Comparison of ENCODE assay signal across 9 cellular contexts in the genomic region with DNA sequence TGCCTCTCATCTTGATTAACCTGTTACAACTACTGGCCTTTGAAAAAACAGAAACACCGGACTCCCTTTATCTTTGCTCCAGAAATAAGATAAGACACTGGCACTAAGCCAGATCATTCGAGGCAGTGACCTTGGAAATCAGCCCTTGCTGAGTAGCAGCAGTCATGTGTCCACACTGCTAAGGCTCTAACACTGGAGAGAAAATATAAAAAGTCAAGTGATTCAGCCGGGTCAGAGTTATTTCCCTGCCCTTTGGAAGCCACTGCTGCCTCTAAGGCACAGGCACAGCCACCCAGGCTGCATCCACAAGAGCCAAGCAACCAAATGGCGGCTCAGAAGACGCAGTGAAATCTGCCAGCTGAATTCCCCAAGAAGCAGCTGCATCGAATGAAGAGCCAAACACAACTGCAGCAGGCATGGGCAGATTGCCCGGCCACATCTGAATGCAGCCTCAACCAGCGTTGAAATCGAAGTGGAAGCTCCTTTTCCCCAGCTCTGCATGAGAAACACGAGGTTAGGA. TPM values are rescaled to one million over a fixed set of nuclear protein-coding genes. Genes with fewer than 3 reads are reported as not detected.
DNase-seq lines count a peak whose midpoint lies in the region; ATAC-seq and TF ChIP-seq lines count a peak whose summit lies in the region.
"Had no signal": no experiment of that assay in that cellular context is flagged by ENCODE, and none has a peak within 500 bp of the region (broad histone marks: within the 10 kb centered on the region; RNA-seq: fewer than 3 reads in every experiment).

No MANE protein-coding gene starts in this region.

- intact Hi-C loops in gastrocnemius medialis (cut with DNase I; ENCODE audit: low total_unique reads), result loop anchor here (1.0 to 10.0 kb wide), 2 partner anchors 264 to 484 kb away; a partner anchor contains a TSS

- H3K4me3 Mint-ChIP-seq in GM23338, result no peak overlapping the region
- H3K4me3 Mint-ChIP-seq: activated naive CD4-positive, alpha-beta T cell treated with anti-CD3 and anti-CD28 coated beads, Interleukin-2, amount 50 U/mL, for 24 hours had no signal

- H3K4me2 ChIP-seq in GM23338, result no peak overlapping the region

- in situ Hi-C loops in gastrocnemius medialis (cut with MboI; ENCODE audit: low sequenced_read_pairs in 4 of 4), result no loop called here

- H3K9me3 ChIP-seq in cardiac muscle cell (ENCODE audit: low read depth), result no peaks in the 10 kb centered on the region
- H3K9me3 ChIP-seq in gastrocnemius medialis, result no peaks in the 10 kb centered on the region

- H3F3A ChIP-seq in GM23338 (replicated peaks; ENCODE audit: low read depth), result no peaks in the 10 kb centered on the region

- ATAC-seq in GM23338 (no peak), gastrocnemius medialis (peak; percentile 86 to 88), HG02623 (IDR thresholded peaks at IDR 0.05; ENCODE audit: unreplicated experiment) (no peak), HG02938 (IDR thresholded peaks at IDR 0.05; ENCODE audit: unreplicated experiment) (no peak)

- no peak overlapping the region for H3K4me3 ChIP-seq in GM23338
- H3K4me3 ChIP-seq in cardiac muscle cell, result no peak overlapping the region
- peak overlapping the region; percentile 2 to 35 (median 26) for H3K4me3 ChIP-seq in gastrocnemius medialis

- TF ChIP-seq CTCF in GM23338 (conservative IDR thresholded peaks at IDR 0.05; ENCODE audit: low read depth in 2 of 2) (no peak), cardiac muscle cell (IDR thresholded peaks at IDR 0.05; ENCODE audit: low read depth, low read length) (no peak), gastrocnemius medialis (IDR thresholded peaks at IDR 0.05 in 4 of 5, conservative IDR thresholded peaks at IDR 0.05 in 1 of 5) (no peak)

- peak overlapping the region; percentile 76; the same call in 1 of the 2 replicates for H3K27ac ChIP-seq in GM23338 (ENCODE audit: low read depth)
- H3K27ac ChIP-seq in cardiac muscle cell, result no peak overlapping the region
- H3K27ac ChIP-seq in gastrocnemius medialis, result peak overlapping the region; percentile 81 to 94 (median 90)

- no peak for DNase-seq in GM23338 (ENCODE audit: low spot score)
- peak; percentile 39 for DNase-seq in SHP77 treated with DMSO at 0.1 percent for 48 hours (lab: John Stamatoyannopoulos, UW)
- DNase-seq in cardiac muscle cell (ENCODE audit: low read depth in 1 of 2, low spot score in 1 of 2), result peak; percentile 55 to 88
- DNase-seq in gastrocnemius medialis, result peak; percentile 59 to 77
- no peak for DNase-seq in SK-N-DZ (ENCODE audit: low spot score)
- DNase-seq in NCI-H1048 (lab: John Stamatoyannopoulos, UW), result no peak

- TF ChIP-seq POLR2A in gastrocnemius medialis (IDR thresholded peaks at IDR 0.05), result no peak

- peaks cover 6% of the 10 kb centered on the region for H3K27me3 Mint-ChIP-seq in GM23338 (ENCODE audit: insufficient read depth, low read depth, poor library complexity)
- H3K27me3 Mint-ChIP-seq: activated naive CD4-positive, alpha-beta T cell treated with anti-CD3 and anti-CD28 coated beads, Interleukin-2, amount 50 U/mL, for 24 hours had no signal

- H3K4me1 ChIP-seq in GM23338 (ENCODE audit: insufficient read depth) (0 out of 2 replicates have a peak, but pooled peaks cover 8% of the 10 kb centered on the region), cardiac muscle cell (ENCODE audit: low read depth) (peaks cover 10% of the 10 kb centered on the region), gastrocnemius medialis (peaks cover 29 to 35% of the 10 kb centered on the region in 2 donors)

- no peaks in the 10 kb centered on the region for H4K20me1 ChIP-seq in GM23338 (replicated peaks; ENCODE audit: insufficient read depth)

- peaks cover 33% of the 10 kb centered on the region for H3K36me3 Mint-ChIP-seq in GM23338 (ENCODE audit: low read depth)

- H3K27ac Mint-ChIP-seq in GM23338, result peak overlapping the region; percentile 82
- H3K27ac Mint-ChIP-seq: activated naive CD4-positive, alpha-beta T cell treated with anti-CD3 and anti-CD28 coated beads, Interleukin-2, amount 50 U/mL, for 24 hours had no signal

- H2AFZ ChIP-seq in GM23338, result no peak overlapping the region

- no peaks in the 10 kb centered on the region; the same call in 1 of the 2 replicates for H3K79me2 ChIP-seq in GM23338 (replicated peaks; ENCODE audit: insufficient read depth)

- H3K4me1 Mint-ChIP-seq in GM23338, result peaks cover 26% of the 10 kb centered on the region
- H3K4me1 Mint-ChIP-seq: activated naive CD4-positive, alpha-beta T cell treated with anti-CD3 and anti-CD28 coated beads, Interleukin-2, amount 50 U/mL, for 24 hours had no signal

- H3K27me3 ChIP-seq in GM23338 (ENCODE audit: insufficient read depth) (no peaks in the 10 kb centered on the region), cardiac muscle cell (peaks cover 13% of the 10 kb centered on the region), gastrocnemius medialis (no peaks in the 10 kb centered on the region)

- H3K9me3 Mint-ChIP-seq in GM23338, result no peaks in the 10 kb centered on the region
- H3K9me3 Mint-ChIP-seq: activated naive CD4-positive, alpha-beta T cell treated with anti-CD3 and anti-CD28 coated beads, Interleukin-2, amount 50 U/mL, for 24 hours had no signal

- H3K36me3 ChIP-seq in GM23338 (ENCODE audit: insufficient read depth), result no peaks in the 10 kb centered on the region
- no peaks in the 10 kb centered on the region for H3K36me3 ChIP-seq in cardiac muscle cell
- no peaks in the 10 kb centered on the region for H3K36me3 ChIP-seq in gastrocnemius medialis

- no peaks in the 10 kb centered on the region for H3K9me2 ChIP-seq in GM23338 (ENCODE audit: insufficient read depth)

TF ChIP-seq in GM23338, 12 proteins besides CTCF, POLR2A, EP300 and RAD21 (continues in another document):
- TF ChIP-seq NANOG (IDR thresholded peaks at IDR 0.05; ENCODE audit: borderline replicate concordance) (no peak), POLR2AphosphoS5 (IDR thresholded peaks at IDR 0.05; ENCODE audit: low read depth) (no peak), STAT1 (IDR thresholded peaks at IDR 0.05; ENCODE audit: unreplicated experiment) (no peak)
- TF ChIP-seq, protein P1, sequence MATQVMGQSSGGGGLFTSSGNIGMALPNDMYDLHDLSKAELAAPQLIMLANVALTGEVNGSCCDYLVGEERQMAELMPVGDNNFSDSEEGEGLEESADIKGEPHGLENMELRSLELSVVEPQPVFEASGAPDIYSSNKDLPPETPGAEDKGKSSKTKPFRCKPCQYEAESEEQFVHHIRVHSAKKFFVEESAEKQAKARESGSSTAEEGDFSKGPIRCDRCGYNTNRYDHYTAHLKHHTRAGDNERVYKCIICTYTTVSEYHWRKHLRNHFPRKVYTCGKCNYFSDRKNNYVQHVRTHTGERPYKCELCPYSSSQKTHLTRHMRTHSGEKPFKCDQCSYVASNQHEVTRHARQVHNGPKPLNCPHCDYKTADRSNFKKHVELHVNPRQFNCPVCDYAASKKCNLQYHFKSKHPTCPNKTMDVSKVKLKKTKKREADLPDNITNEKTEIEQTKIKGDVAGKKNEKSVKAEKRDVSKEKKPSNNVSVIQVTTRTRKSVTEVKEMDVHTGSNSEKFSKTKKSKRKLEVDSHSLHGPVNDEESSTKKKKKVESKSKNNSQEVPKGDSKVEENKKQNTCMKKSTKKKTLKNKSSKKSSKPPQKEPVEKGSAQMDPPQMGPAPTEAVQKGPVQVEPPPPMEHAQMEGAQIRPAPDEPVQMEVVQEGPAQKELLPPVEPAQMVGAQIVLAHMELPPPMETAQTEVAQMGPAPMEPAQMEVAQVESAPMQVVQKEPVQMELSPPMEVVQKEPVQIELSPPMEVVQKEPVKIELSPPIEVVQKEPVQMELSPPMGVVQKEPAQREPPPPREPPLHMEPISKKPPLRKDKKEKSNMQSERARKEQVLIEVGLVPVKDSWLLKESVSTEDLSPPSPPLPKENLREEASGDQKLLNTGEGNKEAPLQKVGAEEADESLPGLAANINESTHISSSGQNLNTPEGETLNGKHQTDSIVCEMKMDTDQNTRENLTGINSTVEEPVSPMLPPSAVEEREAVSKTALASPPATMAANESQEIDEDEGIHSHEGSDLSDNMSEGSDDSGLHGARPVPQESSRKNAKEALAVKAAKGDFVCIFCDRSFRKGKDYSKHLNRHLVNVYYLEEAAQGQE (IDR thresholded peaks at IDR 0.05; ENCODE audit: unreplicated experiment), result no peak
- TF ChIP-seq, protein P2, sequence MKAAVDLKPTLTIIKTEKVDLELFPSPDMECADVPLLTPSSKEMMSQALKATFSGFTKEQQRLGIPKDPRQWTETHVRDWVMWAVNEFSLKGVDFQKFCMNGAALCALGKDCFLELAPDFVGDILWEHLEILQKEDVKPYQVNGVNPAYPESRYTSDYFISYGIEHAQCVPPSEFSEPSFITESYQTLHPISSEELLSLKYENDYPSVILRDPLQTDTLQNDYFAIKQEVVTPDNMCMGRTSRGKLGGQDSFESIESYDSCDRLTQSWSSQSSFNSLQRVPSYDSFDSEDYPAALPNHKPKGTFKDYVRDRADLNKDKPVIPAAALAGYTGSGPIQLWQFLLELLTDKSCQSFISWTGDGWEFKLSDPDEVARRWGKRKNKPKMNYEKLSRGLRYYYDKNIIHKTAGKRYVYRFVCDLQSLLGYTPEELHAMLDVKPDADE (IDR thresholded peaks at IDR 0.05), result no peak

RNA-seq across cellular contexts. Expression of a gene that starts 40.7 kb away (rescaled TPM):
- 10.2 and 12.5 TPM in 2 replicates for total RNA-seq in GM23338 (2014; rRNA removed; shearing (Covaris generic))
- polyA plus RNA-seq in GM23338 (2016; fragmentation: Nextera tagmentation; extraction: Ambion mirVana) (2.2 and 2.5 TPM in 2 replicates), cardiac muscle cell (0.90 and 0.91 TPM in 2 replicates)
- total RNA-seq in cardiac muscle cell (0.95 and 1.8 TPM in 2 replicates), gastrocnemius medialis (10 to 100 TPM in 3 of 4 donors, 1 to 10 TPM in 1; 8.8 to 18.7 (median 13.9) TPM)
- polyA plus RNA-seq in SK-N-DZ (2014; cell fraction: cytosol; rRNA removed), result 10.6 and 12.0 TPM in 2 replicates
- 14.7 and 25.0 TPM in 2 replicates for polyA plus RNA-seq in SK-N-DZ (2014; cell fraction: nucleus; rRNA removed)

Comparison
In these comparisons a context has a peak if more than half of its experiments do, and no peak if none do; other contexts are left out.
1. ATAC-seq: peak in gastrocnemius medialis (2 of 2); none in GM23338 (single experiment), HG02623 (single experiment) and HG02938 (single experiment).
2. DNase-seq: peak in SHP77 treated with DMSO at 0.1 percent for 48 hours (single experiment), cardiac muscle cell (2 of 2) and gastrocnemius medialis (2 of 2); none in GM23338 (single experiment), SK-N-DZ (single experiment) and NCI-H1048 (single experiment).
3. H3K4me3 ChIP-seq: peak in gastrocnemius medialis (4 of 4); none in GM23338 (single experiment) and cardiac muscle cell (single experiment).